ENCODE assay signal across 11 cellular contexts in genomic region chr2:28981016-28981441, GRCh38. TPM values are rescaled to one million over a fixed set of nuclear protein-coding genes. Genes with fewer than 3 reads are reported as not detected.
DNase-seq lines count a peak whose midpoint lies in the region; ATAC-seq, FAIRE-seq and TF ChIP-seq lines count a peak whose summit lies in the region.
"Had no signal": no experiment of that assay in that cellular context is flagged by ENCODE, and none has a peak within 500 bp of the region (broad histone marks: within the 10 kb centered on the region; RNA-seq: fewer than 3 reads in every experiment).

TOGARAM2 (plus strand) TSS chr2:28981298; CDS start chr2:28994835, 13,537 bp downstream.

- TF ChIP-seq CTCF in lung (IDR thresholded peaks at IDR 0.05; ENCODE audit: control extremely low read depth, extremely low read depth) = no peak
- TF ChIP-seq CTCF in transverse colon (IDR thresholded peaks at IDR 0.05) = no peak
- no peak for TF ChIP-seq CTCF in kidney (IDR thresholded peaks at IDR 0.05; ENCODE audit: borderline replicate concordance, extremely low read depth, insufficient read depth)
- TF ChIP-seq CTCF in D721Med (IDR thresholded peaks at IDR 0.05; ENCODE audit: insufficient read depth, missing control alignments) = no peak

- H3K27me3 ChIP-seq in lung (ENCODE audit: control insufficient read depth, insufficient read depth) (no peaks in the 10 kb centered on the region), transverse colon (no peaks in the 10 kb centered on the region), Karpas-422 (ENCODE audit: low read length) (no peaks in the 10 kb centered on the region)
- H3K27me3 ChIP-seq: BLaER1 treated with 17β-estradiol and CSF1 and Interleukin-3, amounts not matched to agents 10 nM and 100 nM; Peyer's patch had no signal

- H3K36me3 ChIP-seq in lung (ENCODE audit: control insufficient read depth in 2 of 2, insufficient read depth in 2 of 2, low read length in 2 of 2) (no peaks in the 10 kb centered on the region), transverse colon (no peaks in the 10 kb centered on the region), kidney (ENCODE audit: control insufficient read depth in 1 of 2, insufficient read depth in 2 of 2, low read length in 2 of 2) (no peaks in the 10 kb centered on the region), Karpas-422 (ENCODE audit: insufficient read depth, low read length) (no peaks in the 10 kb centered on the region)
- H3K36me3 ChIP-seq: BLaER1 treated with 17β-estradiol and CSF1 and Interleukin-3, amounts not matched to agents 10 nM and 100 nM; Peyer's patch had no signal

- H3K4me2 ChIP-seq in Karpas-422 (ENCODE audit: low read depth, low read length, poor library complexity, severe bottlenecking) = no peak within 1 kb of the TSS

- no peak within 1 kb of the TSS for H3K9ac ChIP-seq in kidney (ENCODE audit: low read length in 2 of 2)
- no peak within 1 kb of the TSS for H3K9ac ChIP-seq in Karpas-422 (ENCODE audit: low read length)
- H3K9ac ChIP-seq: BLaER1 treated with 17β-estradiol and CSF1 and Interleukin-3, amounts not matched to agents 10 nM and 100 nM had no signal

- H3K9me2 ChIP-seq in Karpas-422 (replicated peaks; ENCODE audit: insufficient read depth, low read length) = no peaks in the 10 kb centered on the region

- H4K20me1 ChIP-seq in Karpas-422 (ENCODE audit: insufficient read depth, low read depth, low read length) = no peaks in the 10 kb centered on the region
- H4K20me1 ChIP-seq: BLaER1 treated with 17β-estradiol and CSF1 and Interleukin-3, amounts not matched to agents 10 nM and 100 nM had no signal

- intact Hi-C loops in transverse colon (cut with DNase I; ENCODE audit: low total_unique reads) = loop anchor here (5.0 to 10.0 kb wide), 2 partner anchors 134 to 1984 kb away; partner anchors contain the start of gene CLIP4
- intact Hi-C loops in kidney (cut with DNase I) = no loop called here

- DNase-seq in activated effector memory CD4-positive, alpha-beta T cell treated with anti-CD3 and anti-CD28 coated beads, Interleukin-2, amount 50 U/mL, for 16 hours = peak; percentile 56
- no peak for DNase-seq in activated effector memory CD4-positive, alpha-beta T cell treated with Interleukin-2 at 50 U/mL for 16 hours
- DNase-seq in lung (ENCODE audit: low spot score) (peak; percentile 41), transverse colon (no peak), kidney (no peak), D721Med (ENCODE audit: insufficient read length, low spot score) (no peak), Karpas-422 (no peak)
- DNase-seq: naive thymus-derived CD8-positive, alpha-beta T cell; Peyer's patch had no signal

- WGBS in lung, 2 donors = 40 to 75% methylated on average over 10 of the region's 10 CpGs
- WGBS in transverse colon (ENCODE audit: low coverage in 1 of 2), 2 donors = 60% methylated on average over 8 of the region's 10 CpGs; no CpG with 5 or more reads in 1 of the 2 donors

- FAIRE-seq in kidney (lab: Jason Lieb, UNC) (no peak), D721Med (lab: Jason Lieb, UNC) (no peak)

- H3K4me1 ChIP-seq in lung (ENCODE audit: control insufficient read depth in 2 of 2, insufficient read depth in 2 of 2, low read length in 2 of 2) = no peaks in the 10 kb centered on the region
- peaks cover 0 to 18% (median 7%) of the 10 kb centered on the region in 4 donors for H3K4me1 ChIP-seq in transverse colon
- peaks cover 0 to 2% of the 10 kb centered on the region in 2 donors for H3K4me1 ChIP-seq in kidney (ENCODE audit: control insufficient read depth in 1 of 2, insufficient read depth in 1 of 2, low read depth in 1 of 2, low read length in 2 of 2)
- H3K4me1 ChIP-seq in Karpas-422 (ENCODE audit: low read length) = no peaks in the 10 kb centered on the region
- H3K4me1 ChIP-seq: Peyer's patch had no signal

- in situ Hi-C loops in transverse colon (cut with MboI; ENCODE audit: low pct_ligation_motif_present in 1 of 4, low pct_unique_long_range_greater_than_20kb in 1 of 4, low sequenced_read_pairs in 3 of 4) = no loop called here

- H3K9me3 ChIP-seq in lung (ENCODE audit: control insufficient read depth in 2 of 2, insufficient read depth in 1 of 2, low read length in 1 of 2) (no peaks in the 10 kb centered on the region), transverse colon (no peaks in the 10 kb centered on the region), kidney (ENCODE audit: control insufficient read depth in 1 of 2, low read length in 2 of 2) (no peaks in the 10 kb centered on the region), Karpas-422 (ENCODE audit: low read length) (no peaks in the 10 kb centered on the region)
- H3K9me3 ChIP-seq: BLaER1 treated with 17β-estradiol and CSF1 and Interleukin-3, amounts not matched to agents 10 nM and 100 nM; Peyer's patch had no signal

- H3K79me2 ChIP-seq in Karpas-422 (ENCODE audit: low read length) = no peaks in the 10 kb centered on the region

- no peak for TF ChIP-seq EP300 in transverse colon (IDR thresholded peaks at IDR 0.05; ENCODE audit: low read depth)

- no peak within 1 kb of the TSS for H2AFZ ChIP-seq in Karpas-422 (ENCODE audit: low read length)

- ATAC-seq in lung (ENCODE audit: insufficient read depth, low FRiP score) = peak; percentile 62
- ATAC-seq: naive thymus-derived CD8-positive, alpha-beta T cell had no signal

- peak within 1 kb of the TSS; percentile 63 for H3K27ac ChIP-seq in cingulate gyrus (ENCODE audit: low read depth, low read length)
- peak within 1 kb of the TSS in 1 of 2 donors; percentile 18 for H3K27ac ChIP-seq in lung (ENCODE audit: low read depth in 1 of 2, low read length in 1 of 2)
- peak within 1 kb of the TSS; percentile 21 to 80 (median 71) for H3K27ac ChIP-seq in transverse colon
- H3K27ac ChIP-seq in kidney (ENCODE audit: low read depth in 2 of 2, low read length in 2 of 2) = peak within 1 kb of the TSS in 1 of 2 donors; percentile 32
- no peak within 1 kb of the TSS for H3K27ac ChIP-seq in Karpas-422 (ENCODE audit: low read length)
- H3K27ac ChIP-seq: BLaER1 treated with 17β-estradiol and CSF1 and Interleukin-3, amounts not matched to agents 10 nM and 100 nM had no signal

- TF ChIP-seq POLR2A in transverse colon (IDR thresholded peaks at IDR 0.05) = no peak

- no peak within 1 kb of the TSS for H3K4me3 ChIP-seq in lung
- H3K4me3 ChIP-seq in transverse colon = no peak within 1 kb of the TSS
- H3K4me3 ChIP-seq in kidney (ENCODE audit: low read length in 2 of 2) = no peak within 1 kb of the TSS
- no peak within 1 kb of the TSS for H3K4me3 ChIP-seq in Karpas-422 (ENCODE audit: low read length)
- H3K4me3 ChIP-seq: BLaER1 treated with 17β-estradiol and CSF1 and Interleukin-3, amounts not matched to agents 10 nM and 100 nM; Peyer's patch had no signal

RNA-seq across cellular contexts. Expression of gene TOGARAM2, which starts in this region (rescaled TPM):
- 10 to 100 TPM in 1 of 2 donors, 1 to 10 TPM in 1; 7.0 to 19.8 TPM for total RNA-seq in lung
- 1 to 10 TPM; 7.9 to 9.3 TPM for polyA plus RNA-seq in lung
- total RNA-seq in transverse colon = 1 to 10 TPM in 2 of 4 donors, under 1 TPM in 1, not detected in 1; 0.79 to 7.1 (median 3.1) TPM
- 0.60 TPM for total RNA-seq in kidney
- 1.4 TPM for polyA plus RNA-seq in kidney (ENCODE audit: insufficient read depth, low read depth, low replicate concordance)
- not detected in 2 replicates for total RNA-seq in Karpas-422 (2014; rRNA removed; shearing (Covaris generic); ENCODE audit: low replicate concordance)

Comparison
In these comparisons a context has a peak if more than half of its experiments do, and no peak if none do; other contexts are left out.
1. DNase-seq: peak in activated effector memory CD4-positive, alpha-beta T cell treated with anti-CD3 and anti-CD28 coated beads, Interleukin-2, amount 50 U/mL, for 16 hours (single experiment) and lung (single experiment); none in activated effector memory CD4-positive, alpha-beta T cell treated with Interleukin-2 at 50 U/mL for 16 hours (single experiment), transverse colon (single experiment), kidney (single experiment), D721Med (single experiment) and Karpas-422 (single experiment).